ENCODE assay signal across 12 cellular contexts in genomic region chr14:56378474-56378873, GRCh38.
DNase-seq lines count a peak whose midpoint lies in the region; ATAC-seq and TF ChIP-seq lines count a peak whose summit lies in the region.
"Had no signal": no experiment of that assay in that cellular context is flagged by ENCODE, and none has a peak within 500 bp of the region (broad histone marks: within the 10 kb centered on the region; RNA-seq: fewer than 3 reads in every experiment).

No MANE protein-coding gene starts in this region.

- H3K27me3 ChIP-seq in fibroblast of lung (ENCODE audit: control insufficient read depth, insufficient read depth, low read length) = no peaks in the 10 kb centered on the region
- H3K27me3 ChIP-seq: gastrocnemius medialis, sigmoid colon had no signal

- H2AFZ ChIP-seq in fibroblast of lung (ENCODE audit: low read length) = no peak overlapping the region

- peaks cover 8% of the 10 kb centered on the region for H3K4me1 ChIP-seq in fibroblast of lung (ENCODE audit: control insufficient read depth, extremely low read depth, insufficient read depth, low read length)
- H3K4me1 ChIP-seq: gastrocnemius medialis, sigmoid colon had no signal

- H3K36me3 Mint-ChIP-seq in T-cell = peaks cover 7% of the 10 kb centered on the region

- ATAC-seq in sciatic nerve = peak; percentile 70
- no peak for ATAC-seq in stimulated activated naive CD8-positive, alpha-beta T cell treated with anti-CD3 and anti-CD28 coated beads, Interleukin-15, amount 100 ng/mL, for 72 hours
- ATAC-seq in T-cell (replicated peaks in 1 of 4) = no peak
- ATAC-seq in HG03439 (IDR thresholded peaks at IDR 0.05; ENCODE audit: unreplicated experiment) = no peak

- H3K27ac ChIP-seq in fibroblast of lung (ENCODE audit: insufficient read depth, low read length) = peak overlapping the region; percentile 14
- H3K27ac ChIP-seq: gastrocnemius medialis had no signal

- H3K9ac ChIP-seq in fibroblast of lung (ENCODE audit: insufficient read depth, low read length) = no peak overlapping the region

- H3K4me1 Mint-ChIP-seq in stimulated activated naive CD8-positive, alpha-beta T cell treated with anti-CD3 and anti-CD28 coated beads, Interleukin-15, amount 100 ng/mL, for 72 hours = no peaks in the 10 kb centered on the region
- no peaks in the 10 kb centered on the region for H3K4me1 Mint-ChIP-seq in T-cell

- no peak overlapping the region for H3K4me3 ChIP-seq in fibroblast of lung (replicated peaks in 1 of 4; ENCODE audit: control extremely low read depth in 1 of 4, insufficient read depth in 1 of 4, low read depth in 3 of 4, low read length in 4 of 4)
- H3K4me3 ChIP-seq: gastrocnemius medialis, sigmoid colon had no signal

- no peak overlapping the region for H3K27ac Mint-ChIP-seq in stimulated activated naive CD8-positive, alpha-beta T cell treated with anti-CD3 and anti-CD28 coated beads, Interleukin-15, amount 100 ng/mL, for 72 hours
- no peak overlapping the region for H3K27ac Mint-ChIP-seq in T-cell

- no peaks in the 10 kb centered on the region for H3K9me3 ChIP-seq in fibroblast of lung (ENCODE audit: control insufficient read depth, insufficient read depth, low read depth, low read length)
- H3K9me3 ChIP-seq: gastrocnemius medialis had no signal

- H3K4me2 ChIP-seq in fibroblast of lung (ENCODE audit: extremely low read depth, insufficient read depth, low read length) = peak overlapping the region; percentile 65

- CTCF ChIA-PET in T-cell (lab: Charles Lee) = no interaction called here

- no peak overlapping the region for H3K4me3 Mint-ChIP-seq in stimulated activated naive CD8-positive, alpha-beta T cell treated with anti-CD3 and anti-CD28 coated beads, Interleukin-15, amount 100 ng/mL, for 72 hours
- H3K4me3 Mint-ChIP-seq in T-cell = no peak overlapping the region

- POLR2A ChIA-PET in T-cell (lab: Charles Lee) = no interaction called here

- no peak for TF ChIP-seq CTCF in fibroblast of lung (conservative IDR thresholded peaks at IDR 0.05 in 1 of 2, IDR thresholded peaks at IDR 0.05 in 1 of 2; ENCODE audit: low read depth in 1 of 2, low read length in 2 of 2)

- H3K9me3 Mint-ChIP-seq in stimulated activated naive CD8-positive, alpha-beta T cell treated with anti-CD3 and anti-CD28 coated beads, Interleukin-15, amount 100 ng/mL, for 72 hours = peaks cover 0 to 9% of the 10 kb centered on the region in 2 donors
- peaks cover 2 to 3% (median 2%) of the 10 kb centered on the region in 3 donors for H3K9me3 Mint-ChIP-seq in T-cell

- DNase-seq in EH (ENCODE audit: low read depth) (peak; percentile 71), RKO (ENCODE audit: low spot score) (peak; percentile 3), fibroblast of lung (ENCODE audit: low read depth in 2 of 2) (peak; percentile 70 to 89), sciatic nerve (ENCODE audit: low spot score) (no peak), T-cell (no peak)
- DNase-seq in stimulated activated naive CD8-positive, alpha-beta T cell treated with anti-CD3 and anti-CD28 coated beads, Interleukin-15, amount 100 ng/mL, for 72 hours = no peak
- DNase-seq in activated naive CD4-positive, alpha-beta T cell treated with Interleukin-2 at 50 U/mL for 16 hours = no peak
- DNase-seq: activated CD8-positive, alpha-beta memory T cell treated with anti-CD3 and anti-CD28 coated beads for 24 hours; DMS79; gastrocnemius medialis; sigmoid colon had no signal

- no peaks in the 10 kb centered on the region for H3K36me3 ChIP-seq in fibroblast of lung (ENCODE audit: control insufficient read depth, insufficient read depth, low read length)
- H3K36me3 ChIP-seq: gastrocnemius medialis, sigmoid colon had no signal

- no peaks in the 10 kb centered on the region for H3K27me3 Mint-ChIP-seq in stimulated activated naive CD8-positive, alpha-beta T cell treated with anti-CD3 and anti-CD28 coated beads, Interleukin-15, amount 100 ng/mL, for 72 hours
- H3K27me3 Mint-ChIP-seq in T-cell = no peaks in the 10 kb centered on the region

- no peaks in the 10 kb centered on the region for H3K79me2 ChIP-seq in fibroblast of lung (ENCODE audit: control insufficient read depth, insufficient read depth, low read length)

- intact Hi-C loops in sciatic nerve (cut with DNase I) = no loop called here

- H4K20me1 ChIP-seq in fibroblast of lung (ENCODE audit: control insufficient read depth, extremely low read depth, insufficient read depth, low read length) = no peaks in the 10 kb centered on the region

Comparison
In these comparisons a context has a peak if more than half of its experiments do, and no peak if none do; other contexts are left out.
1. DNase-seq: peak in EH (single experiment), RKO (single experiment) and fibroblast of lung (2 of 2); none in sciatic nerve (single experiment), stimulated activated naive CD8-positive, alpha-beta T cell treated with anti-CD3 and anti-CD28 coated beads, Interleukin-15, amount 100 ng/mL, for 72 hours (0 of 2), T-cell (0 of 34) and activated naive CD4-positive, alpha-beta T cell treated with Interleukin-2 at 50 U/mL for 16 hours (single experiment).